In the genomic region with DNA sequence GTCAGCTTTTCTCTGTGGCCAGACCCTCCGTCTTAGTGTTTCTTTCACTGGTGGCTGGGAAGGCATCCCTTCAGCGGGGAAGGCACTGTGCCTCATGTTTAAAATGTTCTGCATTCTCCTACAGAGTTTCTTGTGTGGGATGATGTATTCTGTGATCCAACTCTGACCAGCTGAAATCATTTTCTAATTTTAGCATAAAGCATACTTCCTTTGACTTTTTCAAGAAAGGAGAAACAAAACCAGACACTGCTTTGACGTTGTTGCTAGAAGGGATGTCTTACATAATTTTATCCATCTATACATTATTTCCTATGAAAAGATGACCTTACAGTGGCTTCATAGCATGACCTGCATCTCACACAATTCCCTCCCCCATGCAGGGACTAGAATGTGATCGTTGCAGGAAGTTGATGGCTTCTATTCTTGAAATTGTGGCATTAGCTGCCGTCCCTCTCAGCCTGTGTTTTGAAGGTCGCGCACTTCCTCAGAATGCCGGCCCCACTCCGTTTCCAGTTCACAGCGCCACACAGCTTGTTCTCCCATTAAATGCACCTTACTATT, we compare ENCODE assay signal across 9 cellular contexts. TPM values are rescaled to one million over a fixed set of nuclear protein-coding genes. Genes with fewer than 3 reads are reported as not detected.
DNase-seq lines count a peak whose midpoint lies in the region; ATAC-seq and TF ChIP-seq lines count a peak whose summit lies in the region.
"Had no signal": no experiment of that assay in that cellular context is flagged by ENCODE, and none has a peak within 500 bp of the region (broad histone marks: within the 10 kb centered on the region; RNA-seq: fewer than 3 reads in every experiment).

No MANE protein-coding gene starts in this region.

- DNase-seq in HFFc6: peak; percentile 33
- peak; percentile 29 for DNase-seq in astrocyte of the hippocampus (ENCODE audit: low read depth, low spot score)
- DNase-seq in hepatic stellate cell (ENCODE audit: low spot score): peak; percentile 63
- DNase-seq in stimulated activated naive B cell treated with anti-CD40 and anti-IgM and Interleukin-4, amounts not matched to agents 10 μg/mL and 1 μg/mL and 100 μg/mL, for 72 hours: no peak
- DNase-seq in activated T-helper 1 cell treated with anti-CD3 and anti-CD28 coated beads, Interleukin-12 subunit alpha, Interleukin-12 subunit beta, Interleukin-2, Interleukin-4 antibody, amounts not matched to agents 30 ng/mL and 10 ng/mL and 1 ng/mL, durations not matched to agents 14 hours and 24 hours and 36 hours (ENCODE audit: low spot score): no peak
- no peak for DNase-seq in GOT3 (lab: John Stamatoyannopoulos, UW)
- DNase-seq: stimulated activated CD4-positive, alpha-beta T cell treated with anti-CD3 and anti-CD28 coated beads, Interleukin-2, amount 100 ng/mL, for 24 hours had no signal

- intact Hi-C loops in activated T-helper 1 cell treated with anti-CD3 and anti-CD28 coated beads, Interleukin-12 subunit alpha, Interleukin-12 subunit beta, Interleukin-2, Interleukin-4 antibody, amounts not matched to agents 30 ng/mL and 10 ng/mL and 1 ng/mL, durations not matched to agents 14 hours and 24 hours and 36 hours (cut with micrococcal nuclease): no loop called here

- no peak for TF ChIP-seq CTCF in HFFc6 (IDR thresholded peaks at IDR 0.05)

- no peaks in the 10 kb centered on the region for H3K27me3 Mint-ChIP-seq in HFFc6 (ENCODE audit: insufficient read depth)
- H3K27me3 Mint-ChIP-seq in stimulated activated naive B cell treated with anti-CD40 and anti-IgM and Interleukin-4, amounts not matched to agents 10 μg/mL and 1 μg/mL and 100 μg/mL, for 72 hours: no peaks in the 10 kb centered on the region
- H3K27me3 Mint-ChIP-seq in activated T-helper 1 cell treated with anti-CD3 and anti-CD28 coated beads, Interleukin-12 subunit alpha, Interleukin-12 subunit beta, Interleukin-2, Interleukin-4 antibody, amounts not matched to agents 30 ng/mL and 10 ng/mL and 1 ng/mL, durations not matched to agents 14 hours and 24 hours and 36 hours (ENCODE audit: insufficient read depth): no peaks in the 10 kb centered on the region

- peak overlapping the region; percentile 54 for H3K4me3 Mint-ChIP-seq in HFFc6
- H3K4me3 Mint-ChIP-seq in stimulated activated naive B cell treated with anti-CD40 and anti-IgM and Interleukin-4, amounts not matched to agents 10 μg/mL and 1 μg/mL and 100 μg/mL, for 72 hours: peak overlapping the region in 1 of 2 donors; percentile 35
- H3K4me3 Mint-ChIP-seq in activated T-helper 1 cell treated with anti-CD3 and anti-CD28 coated beads, Interleukin-12 subunit alpha, Interleukin-12 subunit beta, Interleukin-2, Interleukin-4 antibody, amounts not matched to agents 30 ng/mL and 10 ng/mL and 1 ng/mL, durations not matched to agents 14 hours and 24 hours and 36 hours: no peak overlapping the region

- H3K9me3 Mint-ChIP-seq in HFFc6: no peaks in the 10 kb centered on the region
- H3K9me3 Mint-ChIP-seq in stimulated activated naive B cell treated with anti-CD40 and anti-IgM and Interleukin-4, amounts not matched to agents 10 μg/mL and 1 μg/mL and 100 μg/mL, for 72 hours: no peaks in the 10 kb centered on the region
- no peaks in the 10 kb centered on the region for H3K9me3 Mint-ChIP-seq in activated T-helper 1 cell treated with anti-CD3 and anti-CD28 coated beads, Interleukin-12 subunit alpha, Interleukin-12 subunit beta, Interleukin-2, Interleukin-4 antibody, amounts not matched to agents 30 ng/mL and 10 ng/mL and 1 ng/mL, durations not matched to agents 14 hours and 24 hours and 36 hours

- peak; percentile 78 to 86 for ATAC-seq in stimulated activated naive B cell treated with anti-CD40 and anti-IgM and Interleukin-4, amounts not matched to agents 10 μg/mL and 1 μg/mL and 100 μg/mL, for 72 hours (replicated peaks)
- ATAC-seq in GM21825 (IDR thresholded peaks at IDR 0.05; ENCODE audit: unreplicated experiment) (no peak), GM21526 (IDR thresholded peaks at IDR 0.05; ENCODE audit: low FRiP score, unreplicated experiment) (no peak)

- peaks cover 30% of the 10 kb centered on the region for H3K36me3 Mint-ChIP-seq in HFFc6 (ENCODE audit: low read depth)
- peaks cover 55 to 65% of the 10 kb centered on the region in 2 donors for H3K36me3 Mint-ChIP-seq in stimulated activated naive B cell treated with anti-CD40 and anti-IgM and Interleukin-4, amounts not matched to agents 10 μg/mL and 1 μg/mL and 100 μg/mL, for 72 hours
- peaks cover 55% of the 10 kb centered on the region for H3K36me3 Mint-ChIP-seq in activated T-helper 1 cell treated with anti-CD3 and anti-CD28 coated beads, Interleukin-12 subunit alpha, Interleukin-12 subunit beta, Interleukin-2, Interleukin-4 antibody, amounts not matched to agents 30 ng/mL and 10 ng/mL and 1 ng/mL, durations not matched to agents 14 hours and 24 hours and 36 hours (ENCODE audit: low read depth)

- peaks cover 29% of the 10 kb centered on the region for H3K4me1 Mint-ChIP-seq in HFFc6 (ENCODE audit: low read depth)
- H3K4me1 Mint-ChIP-seq in stimulated activated naive B cell treated with anti-CD40 and anti-IgM and Interleukin-4, amounts not matched to agents 10 μg/mL and 1 μg/mL and 100 μg/mL, for 72 hours: peaks cover 12 to 15% of the 10 kb centered on the region in 2 donors
- H3K4me1 Mint-ChIP-seq in activated T-helper 1 cell treated with anti-CD3 and anti-CD28 coated beads, Interleukin-12 subunit alpha, Interleukin-12 subunit beta, Interleukin-2, Interleukin-4 antibody, amounts not matched to agents 30 ng/mL and 10 ng/mL and 1 ng/mL, durations not matched to agents 14 hours and 24 hours and 36 hours (ENCODE audit: low read depth): peaks cover 20% of the 10 kb centered on the region

- H3K27ac Mint-ChIP-seq in HFFc6: peak overlapping the region; percentile 91
- H3K27ac Mint-ChIP-seq in stimulated activated naive B cell treated with anti-CD40 and anti-IgM and Interleukin-4, amounts not matched to agents 10 μg/mL and 1 μg/mL and 100 μg/mL, for 72 hours: peak overlapping the region; percentile 85
- no peak overlapping the region for H3K27ac Mint-ChIP-seq in activated T-helper 1 cell treated with anti-CD3 and anti-CD28 coated beads, Interleukin-12 subunit alpha, Interleukin-12 subunit beta, Interleukin-2, Interleukin-4 antibody, amounts not matched to agents 30 ng/mL and 10 ng/mL and 1 ng/mL, durations not matched to agents 14 hours and 24 hours and 36 hours

RNA-seq across cellular contexts. Expression of gene TEX29, which starts 38.6 kb away (rescaled TPM):
- under 1 TPM in 1 of 6 experiments, not detected in 5; 0.41 TPM for total RNA-seq in HFFc6 (2021; fragmentation: NEBNext Ultra II Directional; extraction: Animal tissue kit (Norgen Biotek cat#: 25700))
- total RNA-seq in activated T-helper 1 cell treated with anti-CD3 and anti-CD28 coated beads, Interleukin-12 subunit alpha, Interleukin-12 subunit beta, Interleukin-2, Interleukin-4 antibody, amounts not matched to agents 30 ng/mL and 10 ng/mL and 1 ng/mL, durations not matched to agents 14 hours and 24 hours and 36 hours: 0.42 and 0.70 TPM in 2 replicates

Comparison
In these comparisons a context has a peak if more than half of its experiments do, and no peak if none do; other contexts are left out.
1. DNase-seq: peak in HFFc6 (single experiment), astrocyte of the hippocampus (single experiment) and hepatic stellate cell (single experiment); none in stimulated activated naive B cell treated with anti-CD40 and anti-IgM and Interleukin-4, amounts not matched to agents 10 μg/mL and 1 μg/mL and 100 μg/mL, for 72 hours (single experiment), activated T-helper 1 cell treated with anti-CD3 and anti-CD28 coated beads, Interleukin-12 subunit alpha, Interleukin-12 subunit beta, Interleukin-2, Interleukin-4 antibody, amounts not matched to agents 30 ng/mL and 10 ng/mL and 1 ng/mL, durations not matched to agents 14 hours and 24 hours and 36 hours (single experiment) and GOT3 (single experiment).
2. ATAC-seq: peak in stimulated activated naive B cell treated with anti-CD40 and anti-IgM and Interleukin-4, amounts not matched to agents 10 μg/mL and 1 μg/mL and 100 μg/mL, for 72 hours (2 of 2); none in GM21825 (single experiment) and GM21526 (single experiment).